ENCODE assay signal across 25 cellular contexts in genomic region chr18:9704233-9705118, GRCh38. TPM values are rescaled to one million over a fixed set of nuclear protein-coding genes. Genes with fewer than 3 reads are reported as not detected.
DNase-seq lines count a peak whose midpoint lies in the region; ATAC-seq, FAIRE-seq and TF ChIP-seq lines count a peak whose summit lies in the region.
"Had no signal": no experiment of that assay in that cellular context is flagged by ENCODE, and none has a peak within 500 bp of the region (broad histone marks: within the 10 kb centered on the region; RNA-seq: fewer than 3 reads in every experiment).

No MANE protein-coding gene starts in this region.

- ATAC-seq in GM18502 (IDR thresholded peaks at IDR 0.05; ENCODE audit: poor library complexity, unreplicated experiment) (no peak), HG03378 (IDR thresholded peaks at IDR 0.05; ENCODE audit: unreplicated experiment) (no peak)
- ATAC-seq: body of pancreas; effector memory CD8-positive, alpha-beta T cell; HCT116; right lobe of liver; stimulated activated naive B cell treated with anti-CD40 and anti-IgM and Interleukin-4, amounts not matched to agents 10 μg/mL and 1 μg/mL and 100 μg/mL, for 72 hours had no signal

- H3K27me3 ChIP-seq in SJSA1 (replicated peaks): no peaks in the 10 kb centered on the region
- H3K27me3 ChIP-seq in parathyroid adenoma (ENCODE audit: control insufficient read depth, insufficient read depth, low read length): no peaks in the 10 kb centered on the region
- H3K27me3 ChIP-seq: BE2C, body of pancreas, esophagus squamous epithelium, right lobe of liver, thyroid gland had no signal

- DNase-seq in GM12865 (ENCODE audit: low read depth) (peak; percentile 62), GM19239 (ENCODE audit: insufficient read length, low spot score) (no peak), SJSA1 (ENCODE audit: low read depth in 1 of 2, low spot score in 2 of 2) (no peak), NCI-H2227 treated with DMSO at 0.1 percent for 48 hours (lab: John Stamatoyannopoulos, UW) (no peak)
- DNase-seq: activated CD4-positive, alpha-beta T cell treated with anti-CD3 and anti-CD28 coated beads, Interleukin-2, amount 50 U/mL, for 4 hours; BE2C; body of pancreas; Caco-2; effector memory CD8-positive, alpha-beta T cell; esophagus squamous epithelium; kidney glomerular epithelial cell; naive B cell; NCI-H1436 treated with DMSO at 0.1 percent for 48 hours; NCI-H2171; NCI-H774; OCI-M1; SIG-M5; stimulated activated naive B cell treated with anti-CD40 and anti-IgM and Interleukin-4, amounts not matched to agents 10 μg/mL and 1 μg/mL and 100 μg/mL, for 72 hours; T-helper 1 cell; thyroid gland had no signal

- H2AFZ ChIP-seq in parathyroid adenoma: peak overlapping the region; percentile 24

- H3K9me3 ChIP-seq in SJSA1 (replicated peaks): no peaks in the 10 kb centered on the region
- H3K9me3 ChIP-seq in parathyroid adenoma (ENCODE audit: control insufficient read depth, low read length): no peaks in the 10 kb centered on the region
- H3K9me3 ChIP-seq: BE2C, body of pancreas, Caco-2, esophagus squamous epithelium, right lobe of liver, thyroid gland had no signal

- peaks cover 49% of the 10 kb centered on the region for H3K4me1 ChIP-seq in SJSA1 (replicated peaks)
- no peaks in the 10 kb centered on the region for H3K4me1 ChIP-seq in parathyroid adenoma
- H3K4me1 ChIP-seq: BE2C had no signal

- H3K4me2 ChIP-seq in parathyroid adenoma (ENCODE audit: low read length): no peak overlapping the region

- H3K79me2 ChIP-seq in parathyroid adenoma: no peaks in the 10 kb centered on the region

- H3K36me3 ChIP-seq in SJSA1: peaks cover 6% of the 10 kb centered on the region
- no peaks in the 10 kb centered on the region for H3K36me3 ChIP-seq in parathyroid adenoma (ENCODE audit: control insufficient read depth, insufficient read depth, low read length)
- H3K36me3 ChIP-seq: BE2C, esophagus squamous epithelium, right lobe of liver, thyroid gland had no signal

- FAIRE-seq in GM19239 (lab: Jason Lieb, UNC): peak; percentile 51

- no peak overlapping the region for H3K9ac ChIP-seq in parathyroid adenoma

- TF ChIP-seq CTCF in GM12865 (IDR thresholded peaks at IDR 0.05; ENCODE audit: insufficient read depth, low read depth, low read length, missing control alignments) (no peak), parathyroid adenoma (IDR thresholded peaks at IDR 0.05) (no peak)

- H3K27ac ChIP-seq in SJSA1 (peak overlapping the region; percentile 88), parathyroid adenoma (no peak overlapping the region)
- H3K27ac ChIP-seq: body of pancreas, esophagus squamous epithelium, right lobe of liver, thyroid gland had no signal

- H3K4me3 ChIP-seq in GM12865 (ENCODE audit: low read depth, low read length): no peak overlapping the region
- no peak overlapping the region for H3K4me3 ChIP-seq in SJSA1
- H3K4me3 ChIP-seq in parathyroid adenoma (ENCODE audit: low read depth, low read length): no peak overlapping the region
- H3K4me3 ChIP-seq: body of pancreas, esophagus squamous epithelium, right lobe of liver, thyroid gland had no signal

RNA-seq across cellular contexts. Expression of gene RAB31, which starts 3.6 kb away (rescaled TPM):
- 58.9 and 72.2 TPM in 2 replicates for total RNA-seq in SJSA1 (2014; rRNA removed; shearing (Covaris generic))
